ENCODE assay signal across 30 cellular contexts in the genomic region with DNA sequence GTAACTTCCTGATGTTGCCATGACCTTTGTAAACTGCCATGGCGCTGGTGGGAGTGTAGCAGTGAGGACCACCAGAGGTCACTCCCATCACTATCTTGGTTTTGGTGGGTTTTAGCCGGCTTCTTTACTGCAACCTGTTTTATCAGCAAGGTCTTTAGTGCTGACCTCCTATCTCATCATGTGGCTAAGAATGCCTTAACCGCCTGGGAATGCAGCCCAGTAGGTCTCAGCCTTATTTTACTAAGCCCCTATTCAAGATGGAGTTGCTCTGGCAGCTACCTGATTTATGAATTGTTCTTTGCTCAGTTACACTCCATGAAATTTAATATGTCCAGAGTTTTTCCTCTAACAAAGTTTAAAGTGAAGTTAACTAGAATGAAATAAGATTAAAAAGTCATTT. TPM values are rescaled to one million over a fixed set of nuclear protein-coding genes. Genes with fewer than 3 reads are reported as not detected.
DNase-seq lines count a peak whose midpoint lies in the region; ATAC-seq, FAIRE-seq and TF ChIP-seq lines count a peak whose summit lies in the region.
"Had no signal": no experiment of that assay in that cellular context is flagged by ENCODE, and none has a peak within 500 bp of the region (broad histone marks: within the 10 kb centered on the region; RNA-seq: fewer than 3 reads in every experiment).

No MANE protein-coding gene starts in this region.

- no peak for TF ChIP-seq EP300 in K562 (IDR thresholded peaks at IDR 0.05; ENCODE audit: low read length)

- H4K20me1 ChIP-seq in H9 (ENCODE audit: control insufficient read depth, insufficient read depth, insufficient read length) (no peaks in the 10 kb centered on the region), K562 (replicated peaks; ENCODE audit: control insufficient read depth, insufficient read depth, low read length) (no peaks in the 10 kb centered on the region)

- H2BK15ac ChIP-seq in H9 (ENCODE audit: low read depth, low read length): no peak overlapping the region

- CTCF ChIA-PET in K562 (lab: Yijun Ruan, JAX; ENCODE audit: low intra/inter-chr PET ratio): no interaction called here

- H4K5ac ChIP-seq in H9 (ENCODE audit: insufficient read length, low read depth, low read length): no peak overlapping the region

- H3K27me3 ChIP-seq in H9 (ENCODE audit: insufficient read depth, low read length): no peaks in the 10 kb centered on the region
- no peaks in the 10 kb centered on the region for H3K27me3 ChIP-seq in K562 (ENCODE audit: control insufficient read depth in 2 of 2, insufficient read depth in 2 of 2, low read length in 2 of 2)
- H3K27me3 ChIP-seq: BLaER1, SJSA1 had no signal

- H3K4me1 Mint-ChIP-seq in H9: peaks cover 0 to 3% of the 10 kb centered on the region in 2 experiments; a peak in 1 of 4 replicates
- no peaks in the 10 kb centered on the region for H3K4me1 Mint-ChIP-seq in neural crest cell

- no peak overlapping the region for H3K4me3 Mint-ChIP-seq in H9
- peak overlapping the region; percentile 29 for H3K4me3 Mint-ChIP-seq in neural crest cell
- H3K4me3 Mint-ChIP-seq: CD4-positive, alpha-beta T cell had no signal

- no TSS peak for BruUV-seq in K562 (replicated peaks; lab: Mats Ljungman, UMichigan)

- peaks cover 4% of the 10 kb centered on the region for H3K23me2 ChIP-seq in H9 (ENCODE audit: insufficient read length, low read depth, low read length, poor library complexity, severe bottlenecking)

- H2BK120ac ChIP-seq in H9 (ENCODE audit: low read depth, low read length, poor library complexity, severe bottlenecking): no peak overlapping the region

- H3K9me3 ChIP-seq in H9 (ENCODE audit: control insufficient read depth, low read depth, low read length): no peaks in the 10 kb centered on the region
- peaks cover 9% of the 10 kb centered on the region for H3K9me3 ChIP-seq in K562 (replicated peaks; ENCODE audit: control insufficient read depth, insufficient read depth, low read depth, low read length)

- H3K23ac ChIP-seq in H9 (ENCODE audit: insufficient read length, low read depth, low read length): no peak overlapping the region

- TF ChIP-seq CTCF in H9 (conservative IDR thresholded peaks at IDR 0.05) (peak; percentile 16; the same call in 1 of the 3 replicates), K562 (IDR thresholded peaks at IDR 0.05 in 2 of 3, conservative IDR thresholded peaks at IDR 0.05 in 1 of 3; ENCODE audit: insufficient read depth in 2 of 3, low read depth in 1 of 3, low read length in 3 of 3) (no peak), neural crest cell (conservative IDR thresholded peaks at IDR 0.05) (no peak)

- no peak for TF ChIP-seq POLR2A in K562 (conservative IDR thresholded peaks at IDR 0.05)

- H3K9ac ChIP-seq in H9 (ENCODE audit: extremely low read depth, insufficient read length, low read length) (no peak overlapping the region), K562 (ENCODE audit: insufficient read depth in 1 of 2, low read depth in 2 of 2, low read length in 2 of 2) (no peak overlapping the region)
- H3K9ac ChIP-seq: BLaER1 had no signal

- H3K36me3 Mint-ChIP-seq in H9 (ENCODE audit: insufficient read depth in 1 of 3, low read depth in 3 of 3) (no peaks in the 10 kb centered on the region), neural crest cell (ENCODE audit: low read depth) (no peaks in the 10 kb centered on the region)

- FAIRE-seq in K562 (lab: Jason Lieb, UNC) (no peak), RCC 7860 (lab: Jason Lieb, UNC) (no peak)
- FAIRE-seq: A204.1, GM12878 had no signal

- H2AK5ac ChIP-seq in H9 (ENCODE audit: insufficient read length, low read length): no peak overlapping the region

- no peaks in the 10 kb centered on the region for H3K79me1 ChIP-seq in H9 (ENCODE audit: insufficient read depth, low read depth, low read length, poor library complexity, severe bottlenecking)

- H3K36me3 ChIP-seq in K562 (ENCODE audit: control insufficient read depth, insufficient read depth, low read length): no peaks in the 10 kb centered on the region
- H3K36me3 ChIP-seq: BLaER1 had no signal

- H3K18ac ChIP-seq in H9 (ENCODE audit: insufficient read length, low read depth, low read length): no peak overlapping the region

- peak; percentile 16 to 20; a peak in 2 of 4 replicates for TF ChIP-seq RAD21 in K562 (CRISPR knock-in tag; conservative IDR thresholded peaks at IDR 0.05 in 1 of 2, IDR thresholded peaks at IDR 0.05 in 1 of 2)

- H4K91ac ChIP-seq in H9 (ENCODE audit: insufficient read length, low read depth, low read length): no peak overlapping the region

- H3K27ac Mint-ChIP-seq in H9 (no peak overlapping the region), neural crest cell (ENCODE audit: unreplicated experiment) (no peak overlapping the region)
- H3K27ac Mint-ChIP-seq: CD4-positive, alpha-beta T cell had no signal

- H2AFZ ChIP-seq in H9 (ENCODE audit: low read length): no peak overlapping the region
- peak overlapping the region; percentile 59; the same call in 1 of the 2 replicates for H2AFZ ChIP-seq in K562 (ENCODE audit: low read depth, low read length)

- no peak overlapping the region for H3K14ac ChIP-seq in H9 (ENCODE audit: insufficient read depth, low read length)

- no peaks in the 10 kb centered on the region for H3K9me1 ChIP-seq in K562 (ENCODE audit: control insufficient read depth, insufficient read depth, low read length)

- in situ Hi-C loops in K562 (cut with MboI): no loop called here

- DNase-seq in H9: no peak
- peak; percentile 26 for DNase-seq in SK-N-DZ (ENCODE audit: low spot score)
- peak in 1 of 4 experiments; percentile 43 for DNase-seq in K562 (ENCODE audit: extremely low read depth in 1 of 4, low spot score in 3 of 4)
- DNase-seq in neural crest cell (ENCODE audit: low read depth, low spot score): no peak
- no peak for DNase-seq in effector CD8-positive, alpha-beta T cell (lab: John Stamatoyannopoulos, UW)
- no peak for DNase-seq in cerebellar cortex (ENCODE audit: low spot score)
- no peak for DNase-seq in NCI-H2227 treated with DMSO at 0.1 percent for 48 hours (lab: John Stamatoyannopoulos, UW)
- no peak for DNase-seq in RCC 7860 (ENCODE audit: low spot score)
- DNase-seq: CD4-positive, alpha-beta T cell; DMS53; GDM1; GOT3; HCEC 1CT; Kasumi-1; NCI-H1105; NCI-H1436 treated with DMSO at 0.1 percent for 48 hours; NCI-H187 treated with DMSO at 0.1 percent for 48 hours; NCI-H2171 treated with DMSO at 0.1 percent for 48 hours; NCI-H524; NCI-H748 treated with DMSO at 0.1 percent for 48 hours; PC-3 had no signal

- POLR2A ChIA-PET in K562 (lab: Yijun Ruan, JAX): interaction anchor here (0.5 to 1.2 kb wide), 2 partner anchors 12 to 238 kb away, joined by 3 read pairs; no protein-coding TSS in a partner anchor

- H3K56ac ChIP-seq in H9 (ENCODE audit: insufficient read length, low read depth, low read length): no peak overlapping the region

- H3K4me3 ChIP-seq in K562: no peak overlapping the region
- H3K4me3 ChIP-seq: BLaER1, GM12878, SJSA1 had no signal

- H3K4ac ChIP-seq in H9 (ENCODE audit: low read depth, low read length): no peak overlapping the region

- H3K27me3 Mint-ChIP-seq in H9 (ENCODE audit: low read depth): peaks cover 1% of the 10 kb centered on the region
- H3K27me3 Mint-ChIP-seq in neural crest cell (ENCODE audit: low read depth): no peaks in the 10 kb centered on the region
- H3K27me3 Mint-ChIP-seq: CD4-positive, alpha-beta T cell had no signal

- intact Hi-C loops in K562 (cut with micrococcal nuclease): no loop called here

- H3K79me2 ChIP-seq in H9 (ENCODE audit: insufficient read depth, low read length): no peaks in the 10 kb centered on the region
- H3K79me2 ChIP-seq in K562 (ENCODE audit: control insufficient read depth, insufficient read depth, low read length): peaks cover 2% of the 10 kb centered on the region; the same call in 2 of the 3 replicates

- H3K9me3 Mint-ChIP-seq in H9 (peaks cover 7 to 11% of the 10 kb centered on the region in 2 experiments; a peak in 4 of 5 replicates), neural crest cell (no peaks in the 10 kb centered on the region)
- H3K9me3 Mint-ChIP-seq: CD4-positive, alpha-beta T cell had no signal

- H4K8ac ChIP-seq in H9 (replicated peaks; ENCODE audit: insufficient read length, low read depth, low read length): no peak overlapping the region

- H3K4me2 ChIP-seq in H9 (ENCODE audit: insufficient read depth, insufficient read length, low read length) (no peak overlapping the region), K562 (ENCODE audit: insufficient read depth, low read length) (no peak overlapping the region)
- H3K4me2 ChIP-seq: BLaER1 had no signal

- WGBS in H9 (ENCODE audit: extremely low coverage, insufficient read length, low lambda C conversion rate): no CpG with 5 or more reads among the region's 3 CpGs
- WGBS in K562 (ENCODE audit: insufficient coverage, low coverage, missing lambda C conversion rate): 4% methylated on average over 3 of the region's 3 CpGs

- no peak overlapping the region for H2BK12ac ChIP-seq in H9 (ENCODE audit: insufficient read length, low read depth, low read length)

- no peak for ATAC-seq in K562
- ATAC-seq: GM12878, PC-3, Right ventricle myocardium inferior had no signal

- H3K27ac ChIP-seq in H9 (ENCODE audit: insufficient read length, low read depth, low read length) (no peak overlapping the region), K562 (ENCODE audit: extremely low read depth, low read depth, low read length) (no peak overlapping the region)
- H3K27ac ChIP-seq: BLaER1 had no signal

- no peaks in the 10 kb centered on the region for H3K4me1 ChIP-seq in H9 (ENCODE audit: insufficient read depth, low read length)
- H3K4me1 ChIP-seq in K562 (replicated peaks in 1 of 2; ENCODE audit: control insufficient read depth in 2 of 2, insufficient read depth in 2 of 2, low read length in 2 of 2): peaks cover 5 to 12% of the 10 kb centered on the region in 2 experiments; a peak in 4 of 5 replicates

- H3T11ph ChIP-seq in H9 (ENCODE audit: low read length): no peak overlapping the region

- no peak overlapping the region for H2BK5ac ChIP-seq in H9 (ENCODE audit: insufficient read length, low read length)

- H2BK20ac ChIP-seq in H9 (ENCODE audit: low read depth, low read length, poor library complexity, severe bottlenecking): no peak overlapping the region

RNA-seq across cellular contexts. Expression of gene EPS15L1, which starts 4.6 kb away (rescaled TPM):
- total RNA-seq in H9 (2021) (31.8 and 33.3 TPM in 2 replicates), K562 (2014; rRNA removed) (11.0 and 13.5 TPM in 2 replicates), K562 (2014; rRNA removed; fragmentation: Illumina TruSeq; extraction: Trizol) (12.2 and 12.3 TPM in 2 replicates), K562 (2015; rRNA removed; fragmentation: Illumina TruSeq; extraction: Trizol) (14.7 and 15.9 TPM in 2 replicates), K562 (2021) (37.1 and 38.1 TPM in 2 replicates), neural crest cell (57.6 and 62.9 TPM in 2 replicates)
- 8.4 and 8.6 TPM in 2 replicates for polyA plus RNA-seq in SK-N-DZ (2014; cell fraction: cytosol; rRNA removed)
- polyA plus RNA-seq in SK-N-DZ (2014; cell fraction: nucleus; rRNA removed): 13.1 and 14.7 TPM in 2 replicates
- total RNA-seq in K562 (2011; cell fraction: chromatin; rRNA removed; ENCODE audit: low replicate concordance): 81.9 and 116 TPM in 2 replicates
- 54.3 and 56.0 TPM in 2 replicates for total RNA-seq in K562 (2011; cell fraction: nucleolus; rRNA removed)
- 55.7 and 62.1 TPM in 2 replicates for total RNA-seq in K562 (2011; cell fraction: nucleoplasm; rRNA removed)
- polyA plus RNA-seq in K562 (2011; rRNA removed) (7.4 and 16.2 TPM in 2 replicates), K562 (2014; fragmentation: Illumina TruSeq; extraction: Trizol) (25.1 and 28.4 TPM in 2 replicates), K562 (2014; fragmentation: Nextera tagmentation; extraction: Ambion mirVana) (1 to 10 TPM; 4.7 TPM), K562 (2014; rRNA removed) (15.6 and 18.7 TPM in 2 replicates)
- polyA plus RNA-seq in K562 (2011; cell fraction: cytosol; rRNA removed): 9.5 and 11.2 TPM in 2 replicates
- 18.8 and 20.5 TPM in 2 replicates for polyA plus RNA-seq in K562 (2011; cell fraction: nucleus; rRNA removed)
- 31.3 and 33.6 TPM in 2 replicates for polyA plus RNA-seq in K562 (2012)
- 15.2 and 18.3 TPM in 2 replicates for polyA minus RNA-seq in K562 (2011; rRNA and poly(A)+ RNA removed)
- 13.2 and 27.3 TPM in 2 replicates for polyA minus RNA-seq in K562 (2011; cell fraction: cytosol; rRNA and poly(A)+ RNA removed)
- 17.1 and 27.9 TPM in 2 replicates for polyA minus RNA-seq in K562 (2011; cell fraction: nucleus; rRNA and poly(A)+ RNA removed)

RNA-seq across cellular contexts. Expression of gene CALR3, which starts 19.6 kb away (rescaled TPM):
- total RNA-seq in H9 (2021) (0.44 and 0.53 TPM in 2 replicates), K562 (2014; rRNA removed) (0.41 TPM in 1 of 2 replicates, not detected in the other), K562 (2014; rRNA removed; fragmentation: Illumina TruSeq; extraction: Trizol) (0.18 and 0.19 TPM in 2 replicates), K562 (2015; rRNA removed; fragmentation: Illumina TruSeq; extraction: Trizol) (not detected in 2 replicates), K562 (2021) (not detected in 2 replicates), neural crest cell (not detected in 2 replicates)
- not detected in 2 replicates for polyA plus RNA-seq in SK-N-DZ (2014; cell fraction: cytosol; rRNA removed)
- not detected in 2 replicates for polyA plus RNA-seq in SK-N-DZ (2014; cell fraction: nucleus; rRNA removed)
- total RNA-seq in K562 (2011; cell fraction: chromatin; rRNA removed; ENCODE audit: low replicate concordance): not detected in 2 replicates
- not detected in 2 replicates for total RNA-seq in K562 (2011; cell fraction: nucleolus; rRNA removed)
- total RNA-seq in K562 (2011; cell fraction: nucleoplasm; rRNA removed): not detected in 2 replicates
- polyA plus RNA-seq in K562 (2011; rRNA removed) (0.15 TPM in 1 of 2 replicates, not detected in the other), K562 (2014; fragmentation: Illumina TruSeq; extraction: Trizol) (not detected in 2 replicates), K562 (2014; fragmentation: Nextera tagmentation; extraction: Ambion mirVana) (under 1 TPM; 0.22 to 0.24 TPM), K562 (2014; rRNA removed) (not detected in 2 replicates)
- not detected in 2 replicates for polyA plus RNA-seq in K562 (2011; cell fraction: cytosol; rRNA removed)
- not detected in 2 replicates for polyA plus RNA-seq in K562 (2011; cell fraction: nucleus; rRNA removed)
- polyA plus RNA-seq in K562 (2012): 0.07 TPM in 1 of 2 replicates, not detected in the other
- polyA minus RNA-seq in K562 (2011; rRNA and poly(A)+ RNA removed): 0.24 TPM in 1 of 2 replicates, not detected in the other
- not detected in 2 replicates for polyA minus RNA-seq in K562 (2011; cell fraction: cytosol; rRNA and poly(A)+ RNA removed)
- polyA minus RNA-seq in K562 (2011; cell fraction: nucleus; rRNA and poly(A)+ RNA removed): not detected in 2 replicates
- total RNA-seq: CD4-positive, alpha-beta T cell; Daoy; M059J; Right ventricle myocardium inferior; RPMI7951; SJSA1 had no signal
- polyA plus RNA-seq: AG04450 had no signal

RNA-seq across cellular contexts. Expression of gene C19orf44, which starts 19.8 kb away (rescaled TPM):
- 5.7 and 6.4 TPM in 2 replicates for total RNA-seq in H9 (2021)
- 3.1 and 5.9 TPM in 2 replicates for polyA plus RNA-seq in SK-N-DZ (2014; cell fraction: cytosol; rRNA removed)
- 6.7 and 7.9 TPM in 2 replicates for polyA plus RNA-seq in SK-N-DZ (2014; cell fraction: nucleus; rRNA removed)
- total RNA-seq in K562 (2011; cell fraction: chromatin; rRNA removed; ENCODE audit: low replicate concordance): 21.2 and 28.6 TPM in 2 replicates
- total RNA-seq in K562 (2011; cell fraction: nucleolus; rRNA removed): 10.8 and 13.3 TPM in 2 replicates
- total RNA-seq in K562 (2011; cell fraction: nucleoplasm; rRNA removed): 10.6 and 15.0 TPM in 2 replicates
- 2.2 and 4.1 TPM in 2 replicates for total RNA-seq in K562 (2014; rRNA removed)
- 3.5 and 4.2 TPM in 2 replicates for total RNA-seq in K562 (2014; rRNA removed; fragmentation: Illumina TruSeq; extraction: Trizol)
- total RNA-seq in K562 (2015; rRNA removed; fragmentation: Illumina TruSeq; extraction: Trizol): 3.5 and 3.8 TPM in 2 replicates
- 4.7 and 6.6 TPM in 2 replicates for total RNA-seq in K562 (2021)
- 2.8 TPM in 2 replicates for polyA plus RNA-seq in K562 (2011; rRNA removed)
- 1.9 and 3.4 TPM in 2 replicates for polyA plus RNA-seq in K562 (2011; cell fraction: cytosol; rRNA removed)
- 5.4 and 11.4 TPM in 2 replicates for polyA plus RNA-seq in K562 (2011; cell fraction: nucleus; rRNA removed)
- polyA plus RNA-seq in K562 (2012): 3.7 and 4.9 TPM in 2 replicates
- polyA plus RNA-seq in K562 (2014; fragmentation: Illumina TruSeq; extraction: Trizol): 4.7 and 7.7 TPM in 2 replicates
- under 1 TPM; 0.41 to 0.51 TPM for polyA plus RNA-seq in K562 (2014; fragmentation: Nextera tagmentation; extraction: Ambion mirVana)
- 4.3 and 5.2 TPM in 2 replicates for polyA plus RNA-seq in K562 (2014; rRNA removed)
- polyA minus RNA-seq in K562 (2011; rRNA and poly(A)+ RNA removed): 1.9 and 2.1 TPM in 2 replicates
- 2.7 and 4.2 TPM in 2 replicates for polyA minus RNA-seq in K562 (2011; cell fraction: cytosol; rRNA and poly(A)+ RNA removed)
- 4.4 and 5.7 TPM in 2 replicates for polyA minus RNA-seq in K562 (2011; cell fraction: nucleus; rRNA and poly(A)+ RNA removed)
- 9.0 and 9.6 TPM in 2 replicates for total RNA-seq in neural crest cell
